In the genomic region with DNA sequence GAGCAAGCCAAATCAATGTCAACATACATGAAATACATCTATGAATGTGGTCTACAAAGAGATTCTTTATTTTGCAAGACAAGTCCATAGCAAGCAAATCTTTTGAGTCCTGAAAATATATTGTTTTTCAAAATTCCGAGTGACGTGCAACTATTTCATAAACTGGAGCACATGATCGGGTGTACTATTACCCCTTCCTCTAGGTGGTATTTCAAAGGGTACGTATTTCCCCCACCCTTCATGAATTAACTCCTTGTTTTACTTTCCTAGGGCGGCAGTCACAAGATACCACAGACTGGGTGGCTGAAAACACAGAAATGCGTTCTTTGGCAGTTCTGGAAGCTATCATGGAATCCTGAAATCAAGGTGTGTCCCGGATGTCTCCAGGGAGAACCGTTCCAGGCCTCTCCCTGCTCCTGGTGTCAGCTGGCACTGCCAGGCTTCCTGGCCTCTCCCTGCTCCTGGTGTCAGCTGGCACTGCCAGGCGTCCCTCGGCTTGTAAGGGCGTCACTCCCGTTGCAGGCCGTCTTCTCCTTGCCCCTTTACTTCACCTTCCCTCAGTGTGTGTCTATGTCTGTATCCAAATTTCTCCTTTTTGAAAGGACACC, we compare ENCODE assay signal across 22 cellular contexts. TPM values are rescaled to one million over a fixed set of nuclear protein-coding genes. Genes with fewer than 3 reads are reported as not detected.
A peak's percentile ranks its signal among the peaks of the same experiment; 100 is the strongest.
DNase-seq lines count a peak whose midpoint lies in the region; ATAC-seq and TF ChIP-seq lines count a peak whose summit lies in the region.
"Had no signal": no experiment of that assay in that cellular context is flagged by ENCODE, and none has a peak within 500 bp of the region (broad histone marks: within the 10 kb centered on the region; RNA-seq: fewer than 3 reads in every experiment).

No MANE protein-coding gene starts in this region.

- H3K4me1 ChIP-seq in hepatocyte (ENCODE audit: insufficient read depth): peaks cover 56% of the 10 kb centered on the region
- peaks cover 12% of the 10 kb centered on the region for H3K4me1 ChIP-seq in neural progenitor cell
- no peaks in the 10 kb centered on the region; the same call in 1 of the 2 replicates for H3K4me1 ChIP-seq in SJCRH30

- H3K4me3 ChIP-seq in hepatocyte: no peak overlapping the region
- no peak overlapping the region for H3K4me3 ChIP-seq in neural progenitor cell
- no peak overlapping the region for H3K4me3 ChIP-seq in SJCRH30
- H3K4me3 ChIP-seq: GM12878 had no signal

- H3K9me2 ChIP-seq in hepatocyte (replicated peaks; ENCODE audit: insufficient read depth): no peaks in the 10 kb centered on the region

- H3K27me3 ChIP-seq in hepatocyte (no peaks in the 10 kb centered on the region), neural progenitor cell (peaks cover 11% of the 10 kb centered on the region), SJCRH30 (peaks cover 11% of the 10 kb centered on the region)

- no peak overlapping the region for H3K9ac ChIP-seq in neural progenitor cell

- H2AFZ ChIP-seq in hepatocyte (no peak overlapping the region), neural progenitor cell (replicated peaks) (no peak overlapping the region)

- no peaks in the 10 kb centered on the region for H3F3A ChIP-seq in neural progenitor cell (ENCODE audit: low read depth)

- H3K9me3 Mint-ChIP-seq in Calu3 (ENCODE audit: low read depth, unreplicated experiment): no peaks in the 10 kb centered on the region
- peaks cover 2% of the 10 kb centered on the region for H3K9me3 Mint-ChIP-seq in neural progenitor cell
- H3K9me3 Mint-ChIP-seq in activated CD4-positive, alpha-beta T cell treated with anti-CD3 and anti-CD28 coated beads, Interleukin-2, amount 10 ng/mL, durations not matched to agents 7 days and 5 days: peaks cover 2% of the 10 kb centered on the region

- H3K27ac Mint-ChIP-seq in Calu3 (ENCODE audit: unreplicated experiment): peak overlapping the region; percentile 83
- H3K27ac Mint-ChIP-seq in neural progenitor cell: no peak overlapping the region
- H3K27ac Mint-ChIP-seq in activated CD4-positive, alpha-beta T cell treated with anti-CD3 and anti-CD28 coated beads, Interleukin-2, amount 10 ng/mL, durations not matched to agents 7 days and 5 days: no peak overlapping the region
- H3K27ac Mint-ChIP-seq: T-helper 17 cell had no signal

- TF ChIP-seq CTCF in Calu3 (IDR thresholded peaks at IDR 0.05; ENCODE audit: unreplicated experiment) (no peak), RWPE1 (conservative IDR thresholded peaks at IDR 0.05; ENCODE audit: low read depth) (no peak), hepatocyte (IDR thresholded peaks at IDR 0.05; ENCODE audit: poor library complexity) (no peak), neural progenitor cell (IDR thresholded peaks at IDR 0.05) (no peak)

- H3K27me3 Mint-ChIP-seq in Calu3 (ENCODE audit: unreplicated experiment) (no peaks in the 10 kb centered on the region), neural progenitor cell (ENCODE audit: insufficient read depth, low read depth) (peaks cover 6% of the 10 kb centered on the region)
- peaks cover 27% of the 10 kb centered on the region for H3K27me3 Mint-ChIP-seq in activated CD4-positive, alpha-beta T cell treated with anti-CD3 and anti-CD28 coated beads, Interleukin-2, amount 10 ng/mL, durations not matched to agents 7 days and 5 days

- CTCF ChIA-PET in Calu3 (lab: Charles Lee) (no interaction called here), RWPE1 (lab: Yijun Ruan, JAX) (interaction anchor here (0.9 kb wide), 1 partner anchor 98 kb away, joined by 3 read pairs; no protein-coding TSS in a partner anchor)
- CTCF ChIA-PET in activated CD4-positive, alpha-beta T cell treated with anti-CD3 and anti-CD28 coated beads, Interleukin-2, amount 10 ng/mL, durations not matched to agents 7 days and 5 days (lab: Charles Lee): no interaction called here

- 67% methylated on average over 13 of the region's 13 CpGs for WGBS in hepatocyte (ENCODE audit: low lambda C conversion rate, missing lambda C conversion rate)

- BruUV-seq in Calu3 (replicated peaks; lab: Mats Ljungman, UMichigan): no TSS peak

- H3K79me2 ChIP-seq in hepatocyte (no peaks in the 10 kb centered on the region), neural progenitor cell (ENCODE audit: low read depth) (no peaks in the 10 kb centered on the region)

- H3K36me3 ChIP-seq in hepatocyte (replicated peaks; ENCODE audit: insufficient read depth, low read depth) (no peaks in the 10 kb centered on the region), neural progenitor cell (no peaks in the 10 kb centered on the region), SJCRH30 (no peaks in the 10 kb centered on the region)

- no peaks in the 10 kb centered on the region for H3K9me3 ChIP-seq in hepatocyte (ENCODE audit: low read depth)
- H3K9me3 ChIP-seq in neural progenitor cell (ENCODE audit: low read depth): no peaks in the 10 kb centered on the region
- no peaks in the 10 kb centered on the region for H3K9me3 ChIP-seq in SJCRH30 (replicated peaks)

- H4K20me1 ChIP-seq in hepatocyte (ENCODE audit: insufficient read depth, poor library complexity, severe bottlenecking) (no peaks in the 10 kb centered on the region), neural progenitor cell (ENCODE audit: low read depth) (no peaks in the 10 kb centered on the region)

- H3K27ac ChIP-seq in RWPE1: peak overlapping the region; percentile 81
- H3K27ac ChIP-seq in hepatocyte: peak overlapping the region; percentile 92
- no peak overlapping the region for H3K27ac ChIP-seq in neural progenitor cell
- no peak overlapping the region for H3K27ac ChIP-seq in SJCRH30
- H3K27ac ChIP-seq: C4-2B had no signal

- peaks cover 12% of the 10 kb centered on the region for H3K36me3 Mint-ChIP-seq in Calu3 (ENCODE audit: insufficient read depth, unreplicated experiment)
- peaks cover 3% of the 10 kb centered on the region for H3K36me3 Mint-ChIP-seq in neural progenitor cell
- H3K36me3 Mint-ChIP-seq in activated CD4-positive, alpha-beta T cell treated with anti-CD3 and anti-CD28 coated beads, Interleukin-2, amount 10 ng/mL, durations not matched to agents 7 days and 5 days (ENCODE audit: low read depth): no peaks in the 10 kb centered on the region

- H3K4me3 Mint-ChIP-seq in Calu3 (ENCODE audit: low read depth, unreplicated experiment) (peak overlapping the region; percentile 42), neural progenitor cell (peak overlapping the region; percentile 44)
- no peak overlapping the region for H3K4me3 Mint-ChIP-seq in activated CD4-positive, alpha-beta T cell treated with anti-CD3 and anti-CD28 coated beads, Interleukin-2, amount 10 ng/mL, durations not matched to agents 7 days and 5 days
- H3K4me3 Mint-ChIP-seq: naive thymus-derived CD8-positive, alpha-beta T cell; T-helper 17 cell had no signal

- intact Hi-C loops in Calu3 (cut with micrococcal nuclease; ENCODE audit: unreplicated experiment): no loop called here

- POLR2A ChIA-PET in RWPE1 (lab: Yijun Ruan, JAX; ENCODE audit: low non-redundant PET): no interaction called here
- POLR2A ChIA-PET in activated CD4-positive, alpha-beta T cell treated with anti-CD3 and anti-CD28 coated beads, Interleukin-2, amount 10 ng/mL, durations not matched to agents 7 days and 5 days (lab: Charles Lee): no interaction called here

- H3K4me1 Mint-ChIP-seq in Calu3 (ENCODE audit: low read depth, unreplicated experiment): peaks cover 59% of the 10 kb centered on the region
- peaks cover 24% of the 10 kb centered on the region for H3K4me1 Mint-ChIP-seq in neural progenitor cell
- H3K4me1 Mint-ChIP-seq in activated CD4-positive, alpha-beta T cell treated with anti-CD3 and anti-CD28 coated beads, Interleukin-2, amount 10 ng/mL, durations not matched to agents 7 days and 5 days: no peaks in the 10 kb centered on the region
- H3K4me1 Mint-ChIP-seq: T-helper 17 cell had no signal

- no peak for ATAC-seq in HG03045 (IDR thresholded peaks at IDR 0.05; ENCODE audit: unreplicated experiment)
- ATAC-seq: esophagus mucosa; GM12878; naive thymus-derived CD8-positive, alpha-beta T cell; T-helper 17 cell had no signal

- DNase-seq in Calu3 (no peak), RWPE1 (ENCODE audit: low spot score) (no peak), hepatocyte (ENCODE audit: low spot score) (no peak), neural progenitor cell (ENCODE audit: low spot score) (no peak), SJCRH30 (no peak), SKM-1 treated with dmso at 0.1 percent for 144 hours (lab: John Stamatoyannopoulos, UW; ENCODE audit: unreplicated experiment) (no peak)
- DNase-seq in activated CD4-positive, alpha-beta T cell treated with anti-CD3 and anti-CD28 coated beads, Interleukin-2, amount 10 ng/mL, durations not matched to agents 7 days and 5 days: no peak
- DNase-seq: activated CD4-positive, alpha-beta T cell treated with anti-CD3 and anti-CD28 coated beads, Interleukin-2, amount 50 U/mL, for 4 hours; activated naive CD4-positive, alpha-beta T cell treated with Interleukin-2 at 50 U/mL for 16 hours; amygdala; DMS 273 treated with DMSO at 0.1 percent for 48 hours; GF-D8; naive thymus-derived CD8-positive, alpha-beta T cell; NCI-H1092; NCI-H2081; Right ventricle myocardium superior; stimulated activated CD4-positive, alpha-beta T cell treated with anti-CD3 and anti-CD28 coated beads, Interleukin-4, amount 100 ng/mL, for 4 hours; T-helper 17 cell had no signal

- peak overlapping the region; percentile 70 for H3K4me2 ChIP-seq in hepatocyte
- H3K4me2 ChIP-seq in neural progenitor cell: peak overlapping the region; percentile 77

RNA-seq across cellular contexts. Expression of gene RIPK4, which starts 55.3 kb away (rescaled TPM):
- total RNA-seq in Calu3 (2022) (30.0 and 30.3 TPM in 2 replicates), hepatocyte (19.7 and 32.8 TPM in 2 replicates), neural progenitor cell (ENCODE audit: low replicate concordance) (1.3 and 2.3 TPM in 2 replicates)
- 28.1 and 31.0 TPM in 2 replicates for polyA plus RNA-seq in hepatocyte
- not detected in 2 replicates for total RNA-seq in SJCRH30 (2014; rRNA removed; shearing (Covaris generic))
- under 1 TPM in 1 of 2 experiments, not detected in 1; 0.07 TPM for total RNA-seq in activated CD4-positive, alpha-beta T cell treated with anti-CD3 and anti-CD28 coated beads, Interleukin-2, amount 10 ng/mL, durations not matched to agents 7 days and 5 days
- polyA plus RNA-seq: GM12878 had no signal

Comparison
In these comparisons a context has a peak if more than half of its experiments do, and no peak if none do; other contexts are left out.
1. H3K27ac ChIP-seq: peak in RWPE1 (single experiment) and hepatocyte (single experiment); none in neural progenitor cell (single experiment) and SJCRH30 (single experiment).